In genomic region chr11:134364261-134364660, GRCh38 we compare ENCODE assay signal across 29 cellular contexts. TPM values are rescaled to one million over a fixed set of nuclear protein-coding genes. Genes with fewer than 3 reads are reported as not detected.
"Had no signal": no experiment of that assay in that cellular context is flagged by ENCODE, and none has a peak within 500 bp of the region (broad histone marks: within the 10 kb centered on the region; RNA-seq: fewer than 3 reads in every experiment).

No MANE protein-coding gene starts in this region.

- H3K27me3 Mint-ChIP-seq: activated CD4-positive, alpha-beta memory T cell treated with anti-CD3 and anti-CD28 coated beads, Interleukin-2, amount 10 ng/mL, durations not matched to agents 7 days and 5 days had no signal

- DNase-seq: activated CD4-positive, alpha-beta memory T cell treated with anti-CD3 and anti-CD28 coated beads, Interleukin-2, amount 10 ng/mL, durations not matched to agents 7 days and 5 days; activated CD4-positive, alpha-beta T cell treated with anti-CD3 and anti-CD28 coated beads for 36 hours; activated CD4-positive, alpha-beta T cell treated with anti-CD3 and anti-CD28 coated beads, Interleukin-2, amount 50 U/mL, for 1 hour; activated naive CD8-positive, alpha-beta T cell treated with anti-CD3 and anti-CD28 coated beads, Interleukin-2, amount 50 U/mL, for 24 hours; activated T-cell treated with anti-CD3 and anti-CD28 coated beads for 4 hours; activated T-cell treated with anti-CD3 and anti-CD28 coated beads, Interleukin-2, amount 50 U/mL, for 72 hours; amniotic stem cell; KG1; NCI-H1048; NCI-H1930; NCI-H2171; NCI-H2227 treated with DMSO at 0.1 percent for 48 hours; NCI-H446 treated with DMSO at 0.1 percent for 48 hours; NCI-H82; Right ventricle myocardium superior; SK-N-SH; T-helper 1 cell; WERI-Rb-1 had no signal

- H3K36me3 ChIP-seq: ascending aorta, SJCRH30 had no signal

- H3K9ac ChIP-seq: SK-N-SH had no signal

- H3K4me3 ChIP-seq: ascending aorta, body of pancreas, SJCRH30 had no signal

- H3K4me2 ChIP-seq: SK-N-SH had no signal

- H3K9me3 ChIP-seq: ascending aorta, body of pancreas, SJCRH30, SK-N-SH had no signal

- FAIRE-seq: bronchial epithelial cell had no signal

- H3K36me3 Mint-ChIP-seq: IgD-negative memory B cell had no signal

- H3K27ac ChIP-seq: ascending aorta, body of pancreas, SJCRH30, WERI-Rb-1 had no signal

- H3K27ac Mint-ChIP-seq: activated CD4-positive, alpha-beta memory T cell treated with anti-CD3 and anti-CD28 coated beads, Interleukin-2, amount 10 ng/mL, durations not matched to agents 7 days and 5 days; activated CD4-positive, alpha-beta T cell treated with anti-CD3 and anti-CD28 coated beads for 36 hours; activated naive CD4-positive, alpha-beta T cell treated with anti-CD3 and anti-CD28 coated beads, Interleukin-2, amount 50 U/mL, for 72 hours; activated naive CD8-positive, alpha-beta T cell treated with anti-CD3 and anti-CD28 coated beads, Interleukin-2, amount 50 U/mL, for 24 hours; activated T-cell treated with anti-CD3 and anti-CD28 coated beads, Interleukin-2, amount 50 U/mL, for 72 hours; activated T-helper 2 cell treated with anti-CD3 and anti-CD28 coated beads, Interferon-gamma antibody, Interleukin-2, Interleukin-4, amounts not matched to agents 10 μg/mL and 5 μg/mL and 100 μg/mL, durations not matched to agents 14 hours and 24 hours and 36 hours; IgD-negative memory B cell had no signal

- ATAC-seq: activated CD4-positive, alpha-beta T cell treated with anti-CD3 and anti-CD28 coated beads for 36 hours; activated naive CD4-positive, alpha-beta T cell treated with anti-CD3 and anti-CD28 coated beads, Interleukin-2, amount 50 U/mL, for 72 hours; activated naive CD8-positive, alpha-beta T cell treated with anti-CD3 and anti-CD28 coated beads, Interleukin-2, amount 50 U/mL, for 24 hours; activated T-cell treated with anti-CD3 and anti-CD28 coated beads, Interleukin-2, amount 50 U/mL, for 72 hours; body of pancreas had no signal

- H3K27me3 ChIP-seq: ascending aorta, body of pancreas had no signal

- H3K4me1 ChIP-seq: ascending aorta, SJCRH30 had no signal

- H3K9me3 Mint-ChIP-seq: activated CD4-positive, alpha-beta memory T cell treated with anti-CD3 and anti-CD28 coated beads, Interleukin-2, amount 10 ng/mL, durations not matched to agents 7 days and 5 days; activated naive CD4-positive, alpha-beta T cell treated with anti-CD3 and anti-CD28 coated beads, Interleukin-2, amount 50 U/mL, for 72 hours; activated naive CD8-positive, alpha-beta T cell treated with anti-CD3 and anti-CD28 coated beads, Interleukin-2, amount 50 U/mL, for 24 hours; activated T-cell treated with anti-CD3 and anti-CD28 coated beads, Interleukin-2, amount 50 U/mL, for 72 hours; activated T-helper 2 cell treated with anti-CD3 and anti-CD28 coated beads, Interferon-gamma antibody, Interleukin-2, Interleukin-4, amounts not matched to agents 10 μg/mL and 5 μg/mL and 100 μg/mL, durations not matched to agents 14 hours and 24 hours and 36 hours; IgD-negative memory B cell had no signal

- H3K4me3 Mint-ChIP-seq: activated CD4-positive, alpha-beta memory T cell treated with anti-CD3 and anti-CD28 coated beads, Interleukin-2, amount 10 ng/mL, durations not matched to agents 7 days and 5 days; activated CD4-positive, alpha-beta T cell treated with anti-CD3 and anti-CD28 coated beads for 36 hours; activated naive CD8-positive, alpha-beta T cell treated with anti-CD3 and anti-CD28 coated beads, Interleukin-2, amount 50 U/mL, for 24 hours; activated T-cell treated with anti-CD3 and anti-CD28 coated beads, Interleukin-2, amount 50 U/mL, for 72 hours; IgD-negative memory B cell had no signal

RNA-seq across cellular contexts. Expression of gene GLB1L2, which starts 32.5 kb away (rescaled TPM):
- total RNA-seq: LHCN-M2, M059J, OCI-LY7, SJCRH30 had no signal

RNA-seq across cellular contexts. Expression of gene B3GAT1, which starts 47.8 kb away (rescaled TPM):
- total RNA-seq: LHCN-M2, M059J, OCI-LY7, RPMI7951, SJCRH30 had no signal
- polyA plus RNA-seq: IgD-negative memory B cell had no signal
